ENCODE assay signal across 23 cellular contexts in genomic region chr3:50433954-50434353, GRCh38.
DNase-seq lines count a peak whose midpoint lies in the region; ATAC-seq and TF ChIP-seq lines count a peak whose summit lies in the region.
"Had no signal": no experiment of that assay in that cellular context is flagged by ENCODE, and none has a peak within 500 bp of the region (broad histone marks: within the 10 kb centered on the region; RNA-seq: fewer than 3 reads in every experiment).

No MANE protein-coding gene starts in this region.

- H3K4me2 ChIP-seq in neural progenitor cell: no peak overlapping the region
- H3K4me2 ChIP-seq: SK-N-SH had no signal

- no peak overlapping the region for H3K9ac ChIP-seq in neural progenitor cell
- H3K9ac ChIP-seq: SK-N-SH had no signal

- no peaks in the 10 kb centered on the region for H3K36me3 ChIP-seq in neural progenitor cell
- H3K36me3 ChIP-seq in upper lobe of right lung: no peaks in the 10 kb centered on the region

- H3F3A ChIP-seq in neural progenitor cell (ENCODE audit: low read depth): peaks cover 12% of the 10 kb centered on the region

- WGBS in right cardiac atrium: 67% methylated on average over 5 of the region's 5 CpGs

- no peak overlapping the region for H3K27ac ChIP-seq in neural progenitor cell
- no peak overlapping the region for H3K27ac ChIP-seq in upper lobe of right lung
- H3K27ac ChIP-seq in right cardiac atrium (ENCODE audit: low read length): no peak overlapping the region

- no peak for ATAC-seq in natural killer cell
- no peak for ATAC-seq in natural killer cell treated with Interleukin-12 subunit alpha and Interleukin-12 subunit beta and Interleukin-15 and Interleukin-18, amount 100 ng/mL, for 72 hours
- ATAC-seq in upper lobe of right lung: peak; percentile 65
- no peak for ATAC-seq in right cardiac atrium
- ATAC-seq: GM12878, PC-3 had no signal

- no peak for TF ChIP-seq CTCF in natural killer cell (IDR thresholded peaks at IDR 0.05)
- no peak for TF ChIP-seq CTCF in neural progenitor cell (IDR thresholded peaks at IDR 0.05)
- TF ChIP-seq CTCF in upper lobe of right lung (IDR thresholded peaks at IDR 0.05): no peak

- H3K9me3 Mint-ChIP-seq in natural killer cell (no peaks in the 10 kb centered on the region), neural progenitor cell (no peaks in the 10 kb centered on the region)
- H3K9me3 Mint-ChIP-seq in natural killer cell treated with Interleukin-12 subunit alpha and Interleukin-12 subunit beta and Interleukin-15 and Interleukin-18, amount 100 ng/mL, for 72 hours: no peaks in the 10 kb centered on the region
- H3K9me3 Mint-ChIP-seq: CD4-positive, CD25-positive, alpha-beta regulatory T cell had no signal

- H3K9me3 ChIP-seq in neural progenitor cell (ENCODE audit: low read depth) (no peaks in the 10 kb centered on the region), upper lobe of right lung (no peaks in the 10 kb centered on the region), right cardiac atrium (ENCODE audit: control insufficient read depth, low read length) (no peaks in the 10 kb centered on the region)
- H3K9me3 ChIP-seq: SK-N-SH had no signal

- intact Hi-C loops in natural killer cell (cut with micrococcal nuclease): no loop called here
- intact Hi-C loops in upper lobe of right lung (cut with DNase I): loop anchor here (10.0 kb wide), 1 partner anchor 111 kb away; no protein-coding TSS in a partner anchor
- intact Hi-C loops in right cardiac atrium (cut with DNase I): loop anchor here in 3 of 4 donors (10.0 kb wide), 2 partner anchors 71 to 81 kb away; partner anchors contain the start of gene CACNA2D2 (in 1 of the 3)

- no peak overlapping the region for H3K4me3 ChIP-seq in neural progenitor cell
- H3K4me3 ChIP-seq in upper lobe of right lung: no peak overlapping the region
- no peak overlapping the region for H3K4me3 ChIP-seq in right cardiac atrium (ENCODE audit: low read length)
- H3K4me3 ChIP-seq: GM12878 had no signal

- no peaks in the 10 kb centered on the region for H3K27me3 Mint-ChIP-seq in natural killer cell (ENCODE audit: low read depth in 2 of 2)
- H3K27me3 Mint-ChIP-seq in natural killer cell treated with Interleukin-12 subunit alpha and Interleukin-12 subunit beta and Interleukin-15 and Interleukin-18, amount 100 ng/mL, for 72 hours: no peaks in the 10 kb centered on the region
- H3K27me3 Mint-ChIP-seq in neural progenitor cell (ENCODE audit: insufficient read depth, low read depth): peaks cover 10% of the 10 kb centered on the region
- H3K27me3 Mint-ChIP-seq: CD4-positive, CD25-positive, alpha-beta regulatory T cell had no signal

- H3K79me2 ChIP-seq in neural progenitor cell (ENCODE audit: low read depth): no peaks in the 10 kb centered on the region

- H3K27me3 ChIP-seq in neural progenitor cell: no peaks in the 10 kb centered on the region
- H3K27me3 ChIP-seq in upper lobe of right lung: no peaks in the 10 kb centered on the region
- no peaks in the 10 kb centered on the region for H3K27me3 ChIP-seq in right cardiac atrium (ENCODE audit: control insufficient read depth, insufficient read depth)

- DNase-seq in natural killer cell (no peak), glomerular visceral epithelial cell (ENCODE audit: extremely low spot score) (peak; percentile 4), neural progenitor cell (ENCODE audit: low spot score) (no peak), upper lobe of right lung (peak; percentile 72), cortex of kidney (lab: John Stamatoyannopoulos, UW) (no peak), right cardiac atrium (no peak)
- DNase-seq in natural killer cell treated with Interleukin-12 subunit alpha and Interleukin-12 subunit beta and Interleukin-15 and Interleukin-18, amount 100 ng/mL, for 72 hours (ENCODE audit: low spot score): no peak
- no peak for DNase-seq in activated T-cell treated with anti-CD3 and anti-CD28 coated beads, Interleukin-2, amount 50 U/mL, for 1 hour
- DNase-seq: CD4-positive, CD25-positive, alpha-beta regulatory T cell; DMS79; EL; GDM1; KBM-7; MV-4-11; NCI-H1105; NCI-H1436 treated with DMSO at 0.1 percent for 48 hours; NCI-H2029; NCI-H446 treated with DMSO at 0.1 percent for 48 hours; NCI-H526; NK-92 treated with Interleukin-12 subunit alpha and Interleukin-12 subunit beta, amount 100 ng/mL, for 24 hours; PC-3; SK-N-SH had no signal

- peaks cover 62 to 91% of the 10 kb centered on the region in 2 donors for H3K4me1 Mint-ChIP-seq in natural killer cell
- peaks cover 48 to 66% of the 10 kb centered on the region in 2 donors for H3K4me1 Mint-ChIP-seq in natural killer cell treated with Interleukin-12 subunit alpha and Interleukin-12 subunit beta and Interleukin-15 and Interleukin-18, amount 100 ng/mL, for 72 hours (ENCODE audit: low read depth in 2 of 2)
- H3K4me1 Mint-ChIP-seq in neural progenitor cell: peaks cover 26% of the 10 kb centered on the region

- H3K36me3 Mint-ChIP-seq in natural killer cell: no peaks in the 10 kb centered on the region
- no peaks in the 10 kb centered on the region for H3K36me3 Mint-ChIP-seq in natural killer cell treated with Interleukin-12 subunit alpha and Interleukin-12 subunit beta and Interleukin-15 and Interleukin-18, amount 100 ng/mL, for 72 hours
- H3K36me3 Mint-ChIP-seq in neural progenitor cell: no peaks in the 10 kb centered on the region
- H3K36me3 Mint-ChIP-seq: CD4-positive, CD25-positive, alpha-beta regulatory T cell had no signal

- H3K4me3 Mint-ChIP-seq in natural killer cell: no peak overlapping the region
- H3K4me3 Mint-ChIP-seq in natural killer cell treated with Interleukin-12 subunit alpha and Interleukin-12 subunit beta and Interleukin-15 and Interleukin-18, amount 100 ng/mL, for 72 hours: no peak overlapping the region
- H3K4me3 Mint-ChIP-seq in neural progenitor cell: peak overlapping the region; percentile 10
- H3K4me3 Mint-ChIP-seq: CD4-positive, CD25-positive, alpha-beta regulatory T cell had no signal

- H4K20me1 ChIP-seq in neural progenitor cell (ENCODE audit: low read depth): peaks cover 37% of the 10 kb centered on the region

- peaks cover 21% of the 10 kb centered on the region for H3K4me1 ChIP-seq in neural progenitor cell
- H3K4me1 ChIP-seq in upper lobe of right lung: no peaks in the 10 kb centered on the region
- peaks cover 2% of the 10 kb centered on the region for H3K4me1 ChIP-seq in right cardiac atrium (ENCODE audit: control insufficient read depth, insufficient read depth, low read length)

- no peak overlapping the region for H2AFZ ChIP-seq in neural progenitor cell (replicated peaks)

- H3K27ac Mint-ChIP-seq in natural killer cell: peak overlapping the region; percentile 39 to 77
- H3K27ac Mint-ChIP-seq in natural killer cell treated with Interleukin-12 subunit alpha and Interleukin-12 subunit beta and Interleukin-15 and Interleukin-18, amount 100 ng/mL, for 72 hours: peak overlapping the region in 1 of 2 donors; percentile 81
- H3K27ac Mint-ChIP-seq in neural progenitor cell: peak overlapping the region; percentile 25

Comparison
In these comparisons a context has a peak if more than half of its experiments do, and no peak if none do; other contexts are left out.
1. DNase-seq: peak in glomerular visceral epithelial cell (single experiment) and upper lobe of right lung (single experiment); none in natural killer cell (single experiment), natural killer cell treated with Interleukin-12 subunit alpha and Interleukin-12 subunit beta and Interleukin-15 and Interleukin-18, amount 100 ng/mL, for 72 hours (single experiment), neural progenitor cell (single experiment), cortex of kidney (single experiment), activated T-cell treated with anti-CD3 and anti-CD28 coated beads, Interleukin-2, amount 50 U/mL, for 1 hour (single experiment) and right cardiac atrium (0 of 3).